ENCODE assay signal across 17 cellular contexts in the genomic region with DNA sequence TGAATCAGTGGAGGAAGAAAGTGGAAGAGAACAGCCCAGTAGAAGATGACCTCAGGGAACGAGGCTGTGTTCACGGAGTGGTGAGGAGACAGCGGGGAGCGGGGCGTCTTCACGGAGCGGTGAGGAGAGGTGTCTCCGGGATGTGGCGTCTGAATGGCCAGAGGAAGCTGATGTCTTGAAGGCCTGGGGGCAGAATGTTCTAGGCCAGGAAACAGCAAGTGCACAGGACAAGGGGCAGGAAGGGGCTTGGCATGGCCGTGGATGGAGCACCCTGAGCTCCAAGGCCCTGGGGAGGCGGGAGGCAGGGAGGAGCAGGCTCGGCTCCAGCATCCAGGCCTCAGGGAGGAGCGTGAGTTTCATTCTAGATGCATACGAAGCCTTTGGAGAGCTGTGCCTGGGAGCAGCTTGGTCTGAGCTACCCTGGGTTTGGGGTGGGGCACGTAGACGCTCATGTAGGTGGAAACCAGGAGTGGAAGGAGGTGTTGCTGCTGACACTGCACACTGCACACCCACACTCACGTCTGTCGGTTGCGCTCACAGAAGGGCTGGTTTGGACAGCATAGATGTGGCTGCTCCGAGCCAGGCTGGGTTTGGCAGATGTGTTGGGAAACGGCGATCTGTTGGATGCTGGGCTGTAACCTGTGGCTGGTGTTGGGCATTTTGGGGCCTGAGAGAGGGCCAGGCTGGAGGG.
DNase-seq lines count a peak whose midpoint lies in the region; ATAC-seq and TF ChIP-seq lines count a peak whose summit lies in the region.
"Had no signal": no experiment of that assay in that cellular context is flagged by ENCODE, and none has a peak within 500 bp of the region (broad histone marks: within the 10 kb centered on the region; RNA-seq: fewer than 3 reads in every experiment).

No MANE protein-coding gene starts in this region.

- no peaks in the 10 kb centered on the region for H3K9me3 ChIP-seq in MG63
- H3K9me3 ChIP-seq: SJSA1 had no signal

- POLR2A ChIA-PET in activated CD4-positive, alpha-beta memory T cell treated with anti-CD3 and anti-CD28 coated beads for 36 hours (lab: Charles Lee) = no interaction called here
- POLR2A ChIA-PET in activated CD4-positive, alpha-beta memory T cell treated with anti-CD3 and anti-CD28 coated beads, Interleukin-2, amount 10 ng/mL, durations not matched to agents 7 days and 5 days (lab: Charles Lee) = no interaction called here

- H3K4me3 Mint-ChIP-seq in activated CD4-positive, alpha-beta memory T cell treated with anti-CD3 and anti-CD28 coated beads for 36 hours = no peak overlapping the region
- H3K4me3 Mint-ChIP-seq in activated CD4-positive, alpha-beta memory T cell treated with anti-CD3 and anti-CD28 coated beads, Interleukin-2, amount 10 ng/mL, durations not matched to agents 7 days and 5 days = no peak overlapping the region
- no peak overlapping the region for H3K4me3 Mint-ChIP-seq in nephron progenitor cell

- H3K27me3 Mint-ChIP-seq in activated CD4-positive, alpha-beta memory T cell treated with anti-CD3 and anti-CD28 coated beads for 36 hours = peaks cover 9% of the 10 kb centered on the region
- peaks cover 1% of the 10 kb centered on the region for H3K27me3 Mint-ChIP-seq in activated CD4-positive, alpha-beta memory T cell treated with anti-CD3 and anti-CD28 coated beads, Interleukin-2, amount 10 ng/mL, durations not matched to agents 7 days and 5 days
- peaks cover 10% of the 10 kb centered on the region for H3K27me3 Mint-ChIP-seq in nephron progenitor cell (ENCODE audit: low read depth, poor library complexity)

- no peak overlapping the region for H3K27ac Mint-ChIP-seq in activated CD4-positive, alpha-beta memory T cell treated with anti-CD3 and anti-CD28 coated beads for 36 hours
- H3K27ac Mint-ChIP-seq in activated CD4-positive, alpha-beta memory T cell treated with anti-CD3 and anti-CD28 coated beads, Interleukin-2, amount 10 ng/mL, durations not matched to agents 7 days and 5 days = no peak overlapping the region
- H3K27ac Mint-ChIP-seq in nephron progenitor cell = peak overlapping the region; percentile 40

- H3K27me3 ChIP-seq in MG63 = no peaks in the 10 kb centered on the region
- H3K27me3 ChIP-seq: foreskin keratinocyte, SJSA1 had no signal

- ATAC-seq in HG03139 (IDR thresholded peaks at IDR 0.05; ENCODE audit: unreplicated experiment) = no peak
- ATAC-seq: foreskin keratinocyte, left colon had no signal

- CTCF ChIA-PET in activated CD4-positive, alpha-beta memory T cell treated with anti-CD3 and anti-CD28 coated beads for 36 hours (lab: Charles Lee) = no interaction called here
- CTCF ChIA-PET in activated CD4-positive, alpha-beta memory T cell treated with anti-CD3 and anti-CD28 coated beads, Interleukin-2, amount 10 ng/mL, durations not matched to agents 7 days and 5 days (lab: Charles Lee) = no interaction called here

- no peak for TF ChIP-seq CTCF in nephron progenitor cell (IDR thresholded peaks at IDR 0.05)

- H3K4me1 Mint-ChIP-seq in activated CD4-positive, alpha-beta memory T cell treated with anti-CD3 and anti-CD28 coated beads for 36 hours (ENCODE audit: low read depth) = no peaks in the 10 kb centered on the region
- no peaks in the 10 kb centered on the region for H3K4me1 Mint-ChIP-seq in activated CD4-positive, alpha-beta memory T cell treated with anti-CD3 and anti-CD28 coated beads, Interleukin-2, amount 10 ng/mL, durations not matched to agents 7 days and 5 days
- peaks cover 55% of the 10 kb centered on the region for H3K4me1 Mint-ChIP-seq in nephron progenitor cell

- no peaks in the 10 kb centered on the region for H3K36me3 Mint-ChIP-seq in activated CD4-positive, alpha-beta memory T cell treated with anti-CD3 and anti-CD28 coated beads for 36 hours
- H3K36me3 Mint-ChIP-seq in activated CD4-positive, alpha-beta memory T cell treated with anti-CD3 and anti-CD28 coated beads, Interleukin-2, amount 10 ng/mL, durations not matched to agents 7 days and 5 days (ENCODE audit: low read depth) = no peaks in the 10 kb centered on the region
- peaks cover 5% of the 10 kb centered on the region for H3K36me3 Mint-ChIP-seq in nephron progenitor cell (ENCODE audit: low read depth)

- no peaks in the 10 kb centered on the region for H3K36me3 ChIP-seq in MG63
- H3K36me3 ChIP-seq: SJSA1 had no signal

- DNase-seq in activated CD4-positive, alpha-beta memory T cell treated with anti-CD3 and anti-CD28 coated beads for 36 hours = peak; percentile 7
- DNase-seq in activated CD4-positive, alpha-beta memory T cell treated with anti-CD3 and anti-CD28 coated beads, Interleukin-2, amount 10 ng/mL, durations not matched to agents 7 days and 5 days = no peak
- peak in 31 of 42 donors; percentile 10 to 79 (median 39) for DNase-seq in head of caudate nucleus
- no peak for DNase-seq in nephron progenitor cell
- peak; percentile 38 for DNase-seq in ureter (ENCODE audit: low spot score)
- no peak for DNase-seq in MG63
- DNase-seq in GM03348 (ENCODE audit: low spot score) = no peak
- DNase-seq: activated naive CD4-positive, alpha-beta T cell treated with Interleukin-2 at 50 U/mL for 16 hours; foreskin keratinocyte; HCEC 1CT; KG1; NCI-H1048; NCI-H524; T-helper 2 cell had no signal

- no peaks in the 10 kb centered on the region for H3K9me3 Mint-ChIP-seq in activated CD4-positive, alpha-beta memory T cell treated with anti-CD3 and anti-CD28 coated beads for 36 hours
- H3K9me3 Mint-ChIP-seq in activated CD4-positive, alpha-beta memory T cell treated with anti-CD3 and anti-CD28 coated beads, Interleukin-2, amount 10 ng/mL, durations not matched to agents 7 days and 5 days = no peaks in the 10 kb centered on the region
- H3K9me3 Mint-ChIP-seq in nephron progenitor cell = peaks cover 14% of the 10 kb centered on the region

- H3K4me3 ChIP-seq in MG63 = no peak overlapping the region
- H3K4me3 ChIP-seq: SJSA1 had no signal

- intact Hi-C loops in activated CD4-positive, alpha-beta memory T cell treated with anti-CD3 and anti-CD28 coated beads for 36 hours (cut with micrococcal nuclease) = no loop called here
- intact Hi-C loops in head of caudate nucleus (cut with DNase I) = no loop called here

Comparison
In these comparisons a context has a peak if more than half of its experiments do, and no peak if none do; other contexts are left out.
1. DNase-seq: peak in activated CD4-positive, alpha-beta memory T cell treated with anti-CD3 and anti-CD28 coated beads for 36 hours (single experiment), head of caudate nucleus (31 of 42) and ureter (single experiment); none in activated CD4-positive, alpha-beta memory T cell treated with anti-CD3 and anti-CD28 coated beads, Interleukin-2, amount 10 ng/mL, durations not matched to agents 7 days and 5 days (single experiment), nephron progenitor cell (single experiment), MG63 (single experiment) and GM03348 (single experiment).